In the genomic region with DNA sequence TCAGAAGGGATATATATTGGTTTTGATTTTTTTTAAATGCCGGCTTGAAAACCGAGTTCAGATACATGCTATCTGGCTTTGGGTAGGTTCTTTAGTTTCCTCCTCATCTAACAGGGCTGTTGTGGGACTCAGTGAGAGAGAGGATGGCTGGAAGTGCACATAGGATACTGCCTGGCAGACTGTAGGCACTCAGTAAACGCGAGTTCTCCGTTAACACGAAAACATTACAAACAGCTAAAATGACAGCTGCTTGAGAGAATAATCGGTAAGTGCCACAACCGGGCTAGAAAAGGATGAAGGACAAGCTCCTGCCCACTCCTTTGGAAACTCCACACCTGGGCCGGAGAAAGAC, we compare ENCODE assay signal across 8 cellular contexts. TPM values are rescaled to one million over a fixed set of nuclear protein-coding genes. Genes with fewer than 3 reads are reported as not detected.
A peak's percentile ranks its signal among the peaks of the same experiment; 100 is the strongest.
DNase-seq lines count a peak whose midpoint lies in the region; ATAC-seq and TF ChIP-seq lines count a peak whose summit lies in the region.

No MANE protein-coding gene starts in this region.

- no peak overlapping the region for H4K91ac ChIP-seq in trophoblast cell (ENCODE audit: low read depth, low read length)

- peak overlapping the region; percentile 76 for H4K12ac ChIP-seq in trophoblast cell (ENCODE audit: low read depth, low read length)

- H3K4ac ChIP-seq in trophoblast cell (ENCODE audit: low read depth, low read length): no peak overlapping the region

- no peak overlapping the region for H2AK5ac ChIP-seq in trophoblast cell (ENCODE audit: low read length)

- H3K9ac ChIP-seq in SU-DHL-6 (ENCODE audit: low read length) (peak overlapping the region; percentile 99), trophoblast cell (ENCODE audit: low read length) (peak overlapping the region; percentile 67)

- peak overlapping the region; percentile 49 for H3K18ac ChIP-seq in trophoblast cell (ENCODE audit: low read length)

- H3K27me3 Mint-ChIP-seq in T-helper 1 cell treated with Interleukin-12 subunit alpha and Interleukin-12 subunit beta and Interleukin-4 antibody, amounts not matched to agents 30 μg/mL and 1 μg/mL, for 36 hours (ENCODE audit: low read depth): no peaks in the 10 kb centered on the region

- no peaks in the 10 kb centered on the region for H3K9me3 Mint-ChIP-seq in T-helper 1 cell treated with Interleukin-12 subunit alpha and Interleukin-12 subunit beta and Interleukin-4 antibody, amounts not matched to agents 30 μg/mL and 1 μg/mL, for 36 hours

- H3K9me2 ChIP-seq in SU-DHL-6 (replicated peaks; ENCODE audit: insufficient read depth, low read length): no peaks in the 10 kb centered on the region

- peak overlapping the region; percentile 8 for H2BK5ac ChIP-seq in trophoblast cell (ENCODE audit: low read depth, low read length, poor library complexity)

- peaks cover 10% of the 10 kb centered on the region for H3K79me1 ChIP-seq in trophoblast cell (ENCODE audit: low read length)

- peak overlapping the region; percentile 98 for H3K4me3 Mint-ChIP-seq in T-helper 1 cell treated with Interleukin-12 subunit alpha and Interleukin-12 subunit beta and Interleukin-4 antibody, amounts not matched to agents 30 μg/mL and 1 μg/mL, for 36 hours

- H3K27ac Mint-ChIP-seq in T-helper 1 cell treated with Interleukin-12 subunit alpha and Interleukin-12 subunit beta and Interleukin-4 antibody, amounts not matched to agents 30 μg/mL and 1 μg/mL, for 36 hours: peak overlapping the region; percentile 96

- peak overlapping the region; percentile 21 for H2BK120ac ChIP-seq in trophoblast cell (ENCODE audit: insufficient read depth, low read length, poor library complexity)

- H3K4me3 ChIP-seq in SU-DHL-6 (ENCODE audit: insufficient read depth, low read length, poor library complexity, severe bottlenecking) (peak overlapping the region; percentile 100), fibroblast of pulmonary artery (replicated peaks; ENCODE audit: low read depth, low read length) (peak overlapping the region; percentile 97), trophoblast cell (ENCODE audit: low read depth, low read length) (peak overlapping the region; percentile 81)

- H3K9me3 ChIP-seq in SU-DHL-6 (ENCODE audit: insufficient read depth, low read length) (no peaks in the 10 kb centered on the region), trophoblast cell (ENCODE audit: insufficient read depth, low read depth, low read length) (no peaks in the 10 kb centered on the region)

- H3K4me1 Mint-ChIP-seq in T-helper 1 cell treated with Interleukin-12 subunit alpha and Interleukin-12 subunit beta and Interleukin-4 antibody, amounts not matched to agents 30 μg/mL and 1 μg/mL, for 36 hours (ENCODE audit: low read depth): peaks cover 27% of the 10 kb centered on the region

- H3F3A ChIP-seq in SU-DHL-6 (ENCODE audit: insufficient read depth): no peaks in the 10 kb centered on the region

- H3K36me3 ChIP-seq in SU-DHL-6 (ENCODE audit: low read length) (no peaks in the 10 kb centered on the region), trophoblast cell (ENCODE audit: control insufficient read depth in 1 of 2, insufficient read depth in 2 of 2, low read length in 2 of 2) (no peaks in the 10 kb centered on the region)

- H2AFZ ChIP-seq in SU-DHL-6 (ENCODE audit: low read depth, low read length, severe bottlenecking) (peak overlapping the region; percentile 59), trophoblast cell (ENCODE audit: insufficient read depth, low read length, poor library complexity) (peak overlapping the region; percentile 91)

- peak overlapping the region; percentile 92 for H4K8ac ChIP-seq in trophoblast cell (ENCODE audit: low read depth, low read length)

- H3K27me3 ChIP-seq in SU-DHL-6 (ENCODE audit: low read length) (no peaks in the 10 kb centered on the region), trophoblast cell (ENCODE audit: insufficient read depth, low read length) (no peaks in the 10 kb centered on the region)

- TF ChIP-seq CTCF in SU-DHL-6 (IDR thresholded peaks at IDR 0.05; ENCODE audit: insufficient read depth, low read length, poor library complexity, severe bottlenecking): no peak
- TF ChIP-seq CTCF in fibroblast of pulmonary artery (IDR thresholded peaks at IDR 0.05; ENCODE audit: low read length, missing control alignments): no peak

- no CpG with 5 or more reads among the region's 9 CpGs for WGBS in trophoblast cell (ENCODE audit: extremely low coverage, insufficient coverage, insufficient read length)

- H2BK12ac ChIP-seq in trophoblast cell (ENCODE audit: low read length): no peak overlapping the region

- H3K4me2 ChIP-seq in SU-DHL-6 (ENCODE audit: low read depth, low read length, poor library complexity, severe bottlenecking): peak overlapping the region; percentile 63
- peak overlapping the region; percentile 67 for H3K4me2 ChIP-seq in trophoblast cell (ENCODE audit: low read length)

- H3K14ac ChIP-seq in trophoblast cell (ENCODE audit: low read length): peak overlapping the region; percentile 85

- peaks cover 18% of the 10 kb centered on the region for H3K36me3 Mint-ChIP-seq in T-helper 1 cell treated with Interleukin-12 subunit alpha and Interleukin-12 subunit beta and Interleukin-4 antibody, amounts not matched to agents 30 μg/mL and 1 μg/mL, for 36 hours (ENCODE audit: low read depth)

- peaks cover 6% of the 10 kb centered on the region; the same call in 1 of the 2 replicates for H4K20me1 ChIP-seq in SU-DHL-6 (ENCODE audit: low read depth, low read length)

- peak; percentile 14 for ATAC-seq in HG02970 (IDR thresholded peaks at IDR 0.05; ENCODE audit: low FRiP score, unreplicated experiment)

- H3K79me2 ChIP-seq in SU-DHL-6 (ENCODE audit: insufficient read depth, low read length) (peaks cover 54% of the 10 kb centered on the region), trophoblast cell (ENCODE audit: control insufficient read depth, insufficient read depth, low read length, poor library complexity) (peaks cover 15% of the 10 kb centered on the region)

- peaks cover 0 to 7% of the 10 kb centered on the region in 2 experiments for H3K4me1 ChIP-seq in trophoblast cell (ENCODE audit: control insufficient read depth in 1 of 2, insufficient read depth in 2 of 2, low read length in 2 of 2)

- H3K23ac ChIP-seq in trophoblast cell (ENCODE audit: low read length): no peak overlapping the region

- DNase-seq in T-helper 1 cell (no peak), fibroblast of pulmonary artery (ENCODE audit: low read depth) (peak; percentile 30), trophoblast cell (no peak), amygdala (lab: John Stamatoyannopoulos, UW) (no peak)
- DNase-seq in activated CD8-positive, alpha-beta memory T cell treated with anti-CD3 and anti-CD28 coated beads, Interleukin-2, amount 50 U/mL, for 4 hours: no peak

- H3K27ac ChIP-seq in SU-DHL-6 (ENCODE audit: low read depth, low read length) (0 out of 2 replicates have a peak overlapping the region, but pooled peaks have one; percentile 6), trophoblast cell (ENCODE audit: low read depth, low read length) (no peak overlapping the region)

RNA-seq across cellular contexts. Expression of a gene that starts 0.4 kb away (rescaled TPM):
- 4.0 and 4.5 TPM in 2 replicates for polyA plus RNA-seq in trophoblast cell (2013)

RNA-seq across cellular contexts. Expression of a gene that starts 0.5 kb away (rescaled TPM):
- polyA plus RNA-seq in trophoblast cell (2013): 182 and 188 TPM in 2 replicates

RNA-seq across cellular contexts. Expression of a gene that starts 40.2 kb away (rescaled TPM):
- 6.7 and 7.2 TPM in 2 replicates for polyA plus RNA-seq in trophoblast cell (2013)
